Comparison of ENCODE assay signal across 15 cellular contexts in the genomic region with DNA sequence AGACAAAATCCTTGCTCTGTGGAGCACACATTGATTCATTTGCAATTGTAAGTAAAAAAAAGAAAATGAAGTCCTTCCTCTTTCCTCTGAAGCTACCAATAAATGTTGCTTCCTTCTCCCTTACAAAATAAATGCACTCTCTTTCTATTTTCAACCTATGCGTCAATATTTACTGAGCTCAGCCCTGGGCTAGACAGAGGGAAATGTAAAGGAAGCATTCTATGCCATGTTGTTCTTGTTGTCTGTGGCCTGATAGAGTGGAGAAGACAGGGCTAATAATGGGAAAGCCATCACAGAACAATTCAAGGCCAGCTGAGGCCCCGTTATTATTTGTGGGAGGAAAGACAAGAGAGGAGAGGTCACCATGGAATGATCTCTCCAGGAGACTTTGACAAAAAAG. TPM values are rescaled to one million over a fixed set of nuclear protein-coding genes. Genes with fewer than 3 reads are reported as not detected.
DNase-seq lines count a peak whose midpoint lies in the region; ATAC-seq lines count a peak whose summit lies in the region.
"Had no signal": no experiment of that assay in that cellular context is flagged by ENCODE, and none has a peak within 500 bp of the region (broad histone marks: within the 10 kb centered on the region; RNA-seq: fewer than 3 reads in every experiment).

No MANE protein-coding gene starts in this region.

- POLR2A ChIA-PET in activated naive CD8-positive, alpha-beta T cell treated with anti-CD3 and anti-CD28 coated beads, Interleukin-2, amount 10 ng/mL, durations not matched to agents 7 days and 5 days (lab: Charles Lee) = interaction anchor here (1.3 kb wide), 1 partner anchor 15 kb away, joined by 10 read pairs; no protein-coding TSS in a partner anchor

- peaks cover 16% of the 10 kb centered on the region for H3K4me1 ChIP-seq in CD4-positive, CD25-positive, alpha-beta regulatory T cell (ENCODE audit: control insufficient read depth, insufficient read depth, low read length, poor library complexity, severe bottlenecking)
- H3K4me1 ChIP-seq: SJSA1 had no signal

- H3K27ac ChIP-seq in CD4-positive, CD25-positive, alpha-beta regulatory T cell (ENCODE audit: insufficient read depth, low read length, poor library complexity, severe bottlenecking) = no peak overlapping the region
- H3K27ac ChIP-seq: SJSA1, spleen had no signal

- peaks cover 79% of the 10 kb centered on the region for H3K27me3 Mint-ChIP-seq in CD4-positive, CD25-positive, alpha-beta regulatory T cell
- peaks cover 86% of the 10 kb centered on the region for H3K27me3 Mint-ChIP-seq in activated naive CD8-positive, alpha-beta T cell treated with anti-CD3 and anti-CD28 coated beads, Interleukin-2, amount 10 ng/mL, durations not matched to agents 7 days and 5 days

- no peaks in the 10 kb centered on the region for H3K36me3 ChIP-seq in CD4-positive, CD25-positive, alpha-beta regulatory T cell (ENCODE audit: control insufficient read depth, insufficient read depth, low read length)
- H3K36me3 ChIP-seq: SJSA1, spleen had no signal

- peaks cover 0 to 37% (median 20%) of the 10 kb centered on the region in 4 donors for H3K4me1 Mint-ChIP-seq in CD4-positive, CD25-positive, alpha-beta regulatory T cell
- H3K4me1 Mint-ChIP-seq in activated naive CD8-positive, alpha-beta T cell treated with anti-CD3 and anti-CD28 coated beads, Interleukin-2, amount 10 ng/mL, durations not matched to agents 7 days and 5 days = peaks cover 33% of the 10 kb centered on the region

- H3K4me3 ChIP-seq in CD4-positive, CD25-positive, alpha-beta regulatory T cell (ENCODE audit: low read depth, low read length) = peak overlapping the region; percentile 49
- H3K4me3 ChIP-seq: SJSA1, spleen had no signal

- peaks cover 4% of the 10 kb centered on the region for H3K36me3 Mint-ChIP-seq in CD4-positive, CD25-positive, alpha-beta regulatory T cell
- H3K36me3 Mint-ChIP-seq in activated naive CD8-positive, alpha-beta T cell treated with anti-CD3 and anti-CD28 coated beads, Interleukin-2, amount 10 ng/mL, durations not matched to agents 7 days and 5 days = peaks cover 1% of the 10 kb centered on the region

- H3K9me3 Mint-ChIP-seq in CD4-positive, CD25-positive, alpha-beta regulatory T cell = peaks cover 0 to 1% (median 0%) of the 10 kb centered on the region in 7 donors
- H3K9me3 Mint-ChIP-seq in activated naive CD8-positive, alpha-beta T cell treated with anti-CD3 and anti-CD28 coated beads, Interleukin-2, amount 10 ng/mL, durations not matched to agents 7 days and 5 days = no peaks in the 10 kb centered on the region

- no peak for DNase-seq in CD4-positive, CD25-positive, alpha-beta regulatory T cell
- DNase-seq in DMS153 treated with DMSO at 0.1 percent for 48 hours (lab: John Stamatoyannopoulos, UW; ENCODE audit: unreplicated experiment) (peak; percentile 13), NCI-H146 (lab: John Stamatoyannopoulos, UW) (peak; percentile 46), glomerular visceral epithelial cell (ENCODE audit: extremely low spot score) (no peak)
- DNase-seq in activated naive CD8-positive, alpha-beta T cell treated with anti-CD3 and anti-CD28 coated beads, Interleukin-2, amount 10 ng/mL, durations not matched to agents 7 days and 5 days = no peak
- no peak for DNase-seq in stimulated activated CD4-positive, alpha-beta T cell treated with anti-CD3 and anti-CD28 coated beads, Interleukin-4, amount 100 ng/mL, for 1 hour
- DNase-seq in stimulated activated CD4-positive, alpha-beta T cell treated with anti-CD3 and anti-CD28 coated beads, Interleukin-12 subunit alpha, Interleukin-12 subunit beta, amount 100 ng/mL, for 4 hours = no peak
- no peak for DNase-seq in central memory CD4-positive, alpha-beta T cell
- DNase-seq: mammary epithelial cell, NCI-H526 treated with DMSO at 0.1 percent for 48 hours, spleen had no signal

- H3K27me3 ChIP-seq in CD4-positive, CD25-positive, alpha-beta regulatory T cell (ENCODE audit: control insufficient read depth, insufficient read depth, low read length) = peaks cover 42% of the 10 kb centered on the region

- H3K4me3 Mint-ChIP-seq in CD4-positive, CD25-positive, alpha-beta regulatory T cell = peak overlapping the region in 3 of 4 donors; percentile 16 to 71 (median 53)
- H3K4me3 Mint-ChIP-seq in activated naive CD8-positive, alpha-beta T cell treated with anti-CD3 and anti-CD28 coated beads, Interleukin-2, amount 10 ng/mL, durations not matched to agents 7 days and 5 days = peak overlapping the region; percentile 75

- ATAC-seq in CD4-positive, CD25-positive, alpha-beta regulatory T cell (ENCODE audit: low read depth in 2 of 2) = no peak
- ATAC-seq in activated naive CD8-positive, alpha-beta T cell treated with anti-CD3 and anti-CD28 coated beads, Interleukin-2, amount 10 ng/mL, durations not matched to agents 7 days and 5 days (ENCODE audit: low read depth) = no peak

- no peaks in the 10 kb centered on the region for H3K9me3 ChIP-seq in CD4-positive, CD25-positive, alpha-beta regulatory T cell (ENCODE audit: control insufficient read depth in 2 of 2, low read length in 2 of 2)
- H3K9me3 ChIP-seq: SJSA1, spleen had no signal

- peak overlapping the region in 1 of 3 donors; percentile 21 for H3K27ac Mint-ChIP-seq in CD4-positive, CD25-positive, alpha-beta regulatory T cell
- peak overlapping the region; percentile 3 for H3K27ac Mint-ChIP-seq in activated naive CD8-positive, alpha-beta T cell treated with anti-CD3 and anti-CD28 coated beads, Interleukin-2, amount 10 ng/mL, durations not matched to agents 7 days and 5 days

RNA-seq across cellular contexts. Expression of a gene that starts 3.0 kb away (rescaled TPM):
- 0.64 TPM for total RNA-seq in CD4-positive, CD25-positive, alpha-beta regulatory T cell
- polyA plus RNA-seq in CD4-positive, CD25-positive, alpha-beta regulatory T cell = not detected
- total RNA-seq in activated naive CD8-positive, alpha-beta T cell treated with anti-CD3 and anti-CD28 coated beads, Interleukin-2, amount 10 ng/mL, durations not matched to agents 7 days and 5 days = not detected
- total RNA-seq: fibroblast of villous mesenchyme, mammary epithelial cell, osteocyte, SJSA1, spleen, temporal lobe had no signal
- polyA plus RNA-seq: mammary epithelial cell, spleen had no signal

RNA-seq across cellular contexts. Expression of a gene that starts 43.9 kb away (rescaled TPM):
- 78.2 TPM for total RNA-seq in CD4-positive, CD25-positive, alpha-beta regulatory T cell
- 10 to 100 TPM; 17.6 to 25.4 (median 21.4) TPM for polyA plus RNA-seq in CD4-positive, CD25-positive, alpha-beta regulatory T cell
- total RNA-seq in activated naive CD8-positive, alpha-beta T cell treated with anti-CD3 and anti-CD28 coated beads, Interleukin-2, amount 10 ng/mL, durations not matched to agents 7 days and 5 days = 100 to 1,000 TPM; 106 to 113 TPM

Comparison
In these comparisons a context has a peak if more than half of its experiments do, and no peak if none do; other contexts are left out.
1. DNase-seq: peak in DMS153 treated with DMSO at 0.1 percent for 48 hours (single experiment) and NCI-H146 (single experiment); none in CD4-positive, CD25-positive, alpha-beta regulatory T cell (0 of 3), activated naive CD8-positive, alpha-beta T cell treated with anti-CD3 and anti-CD28 coated beads, Interleukin-2, amount 10 ng/mL, durations not matched to agents 7 days and 5 days (single experiment), stimulated activated CD4-positive, alpha-beta T cell treated with anti-CD3 and anti-CD28 coated beads, Interleukin-4, amount 100 ng/mL, for 1 hour (single experiment), glomerular visceral epithelial cell (single experiment), stimulated activated CD4-positive, alpha-beta T cell treated with anti-CD3 and anti-CD28 coated beads, Interleukin-12 subunit alpha, Interleukin-12 subunit beta, amount 100 ng/mL, for 4 hours (single experiment) and central memory CD4-positive, alpha-beta T cell (single experiment).